In genomic region chr1:226652613-226653012, GRCh38 we compare ENCODE assay signal across 1 cellular context.
TF ChIP-seq lines count a peak whose summit lies in the region.

No MANE protein-coding gene starts in this region.

TF ChIP-seq in H1, 55 proteins besides CTCF, POLR2A, EP300 and RAD21 (continued from another document):
- no peak for TF ChIP-seq ATF3 (IDR thresholded peaks at IDR 0.05; ENCODE audit: insufficient read depth, low read depth, low read length)
- TF ChIP-seq SP4 (IDR thresholded peaks at IDR 0.05; ENCODE audit: low read length): no peak
- no peak for TF ChIP-seq USF2 (IDR thresholded peaks at IDR 0.05; ENCODE audit: low read length)
- no peak for TF ChIP-seq CHD1 (IDR thresholded peaks at IDR 0.05; ENCODE audit: low read depth, low read length)
TF ChIP-seq in H1: peak in this region for 0.
